In genomic region chr14:100547633-100548294, GRCh38 we compare ENCODE assay signal across 8 cellular contexts. TPM values are rescaled to one million over a fixed set of nuclear protein-coding genes. Genes with fewer than 3 reads are reported as not detected.
DNase-seq lines count a peak whose midpoint lies in the region; ATAC-seq and TF ChIP-seq lines count a peak whose summit lies in the region.

No MANE protein-coding gene starts in this region.

- H3K27ac Mint-ChIP-seq in activated T-cell treated with anti-CD3 and anti-CD28 coated beads, Interleukin-2, amount 50 U/mL, for 24 hours: no peak overlapping the region
- H3K27ac Mint-ChIP-seq in naive thymus-derived CD8-positive, alpha-beta T cell: peak overlapping the region; percentile 36 to 97 (median 93)
- H3K27ac Mint-ChIP-seq in endothelial cell (ENCODE audit: unreplicated experiment): no peak overlapping the region

- no peaks in the 10 kb centered on the region for H3K27me3 Mint-ChIP-seq in activated T-cell treated with anti-CD3 and anti-CD28 coated beads, Interleukin-2, amount 50 U/mL, for 4 hours (ENCODE audit: low read depth)
- H3K27me3 Mint-ChIP-seq in activated T-cell treated with anti-CD3 and anti-CD28 coated beads, Interleukin-2, amount 50 U/mL, for 24 hours: peaks cover 4% of the 10 kb centered on the region
- no peaks in the 10 kb centered on the region for H3K27me3 Mint-ChIP-seq in naive thymus-derived CD8-positive, alpha-beta T cell
- H3K27me3 Mint-ChIP-seq in endothelial cell (ENCODE audit: unreplicated experiment): peaks cover 6% of the 10 kb centered on the region

- H3K9me3 Mint-ChIP-seq in activated T-cell treated with anti-CD3 and anti-CD28 coated beads, Interleukin-2, amount 50 U/mL, for 4 hours: no peaks in the 10 kb centered on the region
- H3K9me3 Mint-ChIP-seq in activated T-cell treated with anti-CD3 and anti-CD28 coated beads, Interleukin-2, amount 50 U/mL, for 24 hours: no peaks in the 10 kb centered on the region
- H3K9me3 Mint-ChIP-seq in naive thymus-derived CD8-positive, alpha-beta T cell: no peaks in the 10 kb centered on the region
- H3K9me3 Mint-ChIP-seq in endothelial cell (ENCODE audit: unreplicated experiment): no peaks in the 10 kb centered on the region

- CTCF ChIA-PET in RWPE1 (lab: Yijun Ruan, JAX): interaction anchor here (0.6 kb wide), 1 partner anchor 252 kb away, joined by 5 read pairs; no protein-coding TSS in a partner anchor

- peak; percentile 15 to 42 for ATAC-seq in activated T-cell treated with anti-CD3 and anti-CD28 coated beads, Interleukin-2, amount 50 U/mL, for 4 hours
- peak; percentile 63 to 73 for ATAC-seq in naive thymus-derived CD8-positive, alpha-beta T cell
- ATAC-seq in HG02763 (IDR thresholded peaks at IDR 0.05; ENCODE audit: unreplicated experiment): no peak

- POLR2A ChIA-PET in RWPE1 (lab: Yijun Ruan, JAX; ENCODE audit: low non-redundant PET): no interaction called here
- POLR2A ChIA-PET in naive thymus-derived CD8-positive, alpha-beta T cell (lab: Charles Lee): interaction anchor here (1.1 to 3.4 kb wide), 7 partner anchors 10 to 97 kb away, joined by 3 to 17 read pairs (median 6); no protein-coding TSS in a partner anchor

- DNase-seq in activated T-cell treated with anti-CD3 and anti-CD28 coated beads, Interleukin-2, amount 50 U/mL, for 4 hours: no peak
- no peak for DNase-seq in activated T-cell treated with anti-CD3 and anti-CD28 coated beads, Interleukin-2, amount 50 U/mL, for 24 hours
- DNase-seq in RWPE1 (ENCODE audit: low spot score) (peak; percentile 53), T47D (ENCODE audit: low read depth in 1 of 2, low spot score in 1 of 2) (peak; percentile 78), endothelial cell (ENCODE audit: low spot score) (no peak), cerebellar nuclear complex (lab: John Stamatoyannopoulos, UW) (no peak)
- DNase-seq in naive thymus-derived CD8-positive, alpha-beta T cell: peak; percentile 19 to 89 (median 52)

- H3K4me1 Mint-ChIP-seq in activated T-cell treated with anti-CD3 and anti-CD28 coated beads, Interleukin-2, amount 50 U/mL, for 4 hours (ENCODE audit: low read depth): peaks cover 25% of the 10 kb centered on the region
- peaks cover 21% of the 10 kb centered on the region for H3K4me1 Mint-ChIP-seq in activated T-cell treated with anti-CD3 and anti-CD28 coated beads, Interleukin-2, amount 50 U/mL, for 24 hours (ENCODE audit: low read depth)
- peaks cover 10 to 33% (median 31%) of the 10 kb centered on the region in 4 donors for H3K4me1 Mint-ChIP-seq in naive thymus-derived CD8-positive, alpha-beta T cell
- no peaks in the 10 kb centered on the region for H3K4me1 Mint-ChIP-seq in endothelial cell (ENCODE audit: unreplicated experiment)

- peak overlapping the region; percentile 67 for H3K27ac ChIP-seq in RWPE1

- no peak for TF ChIP-seq CTCF in RWPE1 (conservative IDR thresholded peaks at IDR 0.05; ENCODE audit: low read depth)
- TF ChIP-seq CTCF in endothelial cell (IDR thresholded peaks at IDR 0.05; ENCODE audit: unreplicated experiment): no peak

- peak overlapping the region; percentile 77 for H3K4me3 Mint-ChIP-seq in activated T-cell treated with anti-CD3 and anti-CD28 coated beads, Interleukin-2, amount 50 U/mL, for 4 hours
- H3K4me3 Mint-ChIP-seq in activated T-cell treated with anti-CD3 and anti-CD28 coated beads, Interleukin-2, amount 50 U/mL, for 24 hours: no peak overlapping the region
- H3K4me3 Mint-ChIP-seq in naive thymus-derived CD8-positive, alpha-beta T cell: peak overlapping the region; percentile 66 to 89 (median 85)
- no peak overlapping the region for H3K4me3 Mint-ChIP-seq in endothelial cell (ENCODE audit: unreplicated experiment)

- in situ Hi-C loops in T47D (cut with HindIII; ENCODE audit: low pct_unique_long_range_greater_than_20kb, low sequenced_read_pairs): no loop called here

- H3K36me3 Mint-ChIP-seq in activated T-cell treated with anti-CD3 and anti-CD28 coated beads, Interleukin-2, amount 50 U/mL, for 4 hours (ENCODE audit: insufficient read depth): no peaks in the 10 kb centered on the region
- no peaks in the 10 kb centered on the region for H3K36me3 Mint-ChIP-seq in activated T-cell treated with anti-CD3 and anti-CD28 coated beads, Interleukin-2, amount 50 U/mL, for 24 hours (ENCODE audit: low read depth)
- H3K36me3 Mint-ChIP-seq in naive thymus-derived CD8-positive, alpha-beta T cell: no peaks in the 10 kb centered on the region
- H3K36me3 Mint-ChIP-seq in endothelial cell (ENCODE audit: low read depth, unreplicated experiment): no peaks in the 10 kb centered on the region

RNA-seq across cellular contexts. Expression of gene BEGAIN, which starts 39.5 kb away (rescaled TPM):
- total RNA-seq in activated T-cell treated with anti-CD3 and anti-CD28 coated beads, Interleukin-2, amount 50 U/mL, for 4 hours: 1 to 10 TPM in 2 of 3 donors, under 1 TPM in 1; 0.53 to 3.9 (median 2.0) TPM
- 1 to 10 TPM; 1.4 to 1.5 TPM for total RNA-seq in naive thymus-derived CD8-positive, alpha-beta T cell
- under 1 TPM in 2 of 3 donors, not detected in 1; 0.25 to 0.27 TPM for polyA plus RNA-seq in naive thymus-derived CD8-positive, alpha-beta T cell
- 1.6 TPM for total RNA-seq in endothelial cell (ENCODE audit: unreplicated experiment)

Comparison
In these comparisons a context has a peak if more than half of its experiments do, and no peak if none do; other contexts are left out.
1. H3K4me3 Mint-ChIP-seq: peak in activated T-cell treated with anti-CD3 and anti-CD28 coated beads, Interleukin-2, amount 50 U/mL, for 4 hours (single experiment) and naive thymus-derived CD8-positive, alpha-beta T cell (10 of 10); none in activated T-cell treated with anti-CD3 and anti-CD28 coated beads, Interleukin-2, amount 50 U/mL, for 24 hours (single experiment) and endothelial cell (single experiment).
2. DNase-seq: peak in RWPE1 (single experiment), T47D (2 of 2) and naive thymus-derived CD8-positive, alpha-beta T cell (10 of 10); none in activated T-cell treated with anti-CD3 and anti-CD28 coated beads, Interleukin-2, amount 50 U/mL, for 4 hours (single experiment), activated T-cell treated with anti-CD3 and anti-CD28 coated beads, Interleukin-2, amount 50 U/mL, for 24 hours (single experiment), endothelial cell (single experiment) and cerebellar nuclear complex (0 of 2).
3. H3K27ac Mint-ChIP-seq: peak in naive thymus-derived CD8-positive, alpha-beta T cell (10 of 10); none in activated T-cell treated with anti-CD3 and anti-CD28 coated beads, Interleukin-2, amount 50 U/mL, for 24 hours (single experiment) and endothelial cell (single experiment).